9 cellular contexts compared by ENCODE assay signal in genomic region chr9:96478829-96479371, GRCh38. TPM values are rescaled to one million over a fixed set of nuclear protein-coding genes. Genes with fewer than 3 reads are reported as not detected.
DNase-seq lines count a peak whose midpoint lies in the region; ATAC-seq and TF ChIP-seq lines count a peak whose summit lies in the region.
"Had no signal": no experiment of that assay in that cellular context is flagged by ENCODE, and none has a peak within 500 bp of the region (broad histone marks: within the 10 kb centered on the region; RNA-seq: fewer than 3 reads in every experiment).

No MANE protein-coding gene starts in this region.

- H3K4me3 ChIP-seq in coronary artery, result no peak overlapping the region

- intact Hi-C loops in Right ventricle myocardium inferior (cut with DNase I), result no loop called here

- ATAC-seq in GM18502 (IDR thresholded peaks at IDR 0.05; ENCODE audit: poor library complexity, unreplicated experiment), result peak; percentile 88
- ATAC-seq in GM21528 (IDR thresholded peaks at IDR 0.05; ENCODE audit: low FRiP score, unreplicated experiment), result peak; percentile 68
- peak; percentile 82 for ATAC-seq in HG03432 (IDR thresholded peaks at IDR 0.05; ENCODE audit: unreplicated experiment)
- ATAC-seq in Right ventricle myocardium inferior, result no peak

- no peak for TF ChIP-seq CTCF in coronary artery (IDR thresholded peaks at IDR 0.05)

- H3K27ac ChIP-seq in coronary artery, result no peak overlapping the region

- DNase-seq in dedifferentiated amniotic fluid mesenchymal stem cell (ENCODE audit: extremely low spot score) (peak; percentile 19), NCI-H2029 (lab: John Stamatoyannopoulos, UW) (no peak), pons (ENCODE audit: low spot score) (no peak), coronary artery (ENCODE audit: low spot score) (no peak), Right ventricle myocardium inferior (ENCODE audit: missing footprints) (no peak)
- DNase-seq: nephron progenitor cell had no signal

RNA-seq across cellular contexts. Expression of gene HABP4, which starts 28.9 kb away (rescaled TPM):
- 25.8 TPM for total RNA-seq in Right ventricle myocardium inferior
